In the genomic region with DNA sequence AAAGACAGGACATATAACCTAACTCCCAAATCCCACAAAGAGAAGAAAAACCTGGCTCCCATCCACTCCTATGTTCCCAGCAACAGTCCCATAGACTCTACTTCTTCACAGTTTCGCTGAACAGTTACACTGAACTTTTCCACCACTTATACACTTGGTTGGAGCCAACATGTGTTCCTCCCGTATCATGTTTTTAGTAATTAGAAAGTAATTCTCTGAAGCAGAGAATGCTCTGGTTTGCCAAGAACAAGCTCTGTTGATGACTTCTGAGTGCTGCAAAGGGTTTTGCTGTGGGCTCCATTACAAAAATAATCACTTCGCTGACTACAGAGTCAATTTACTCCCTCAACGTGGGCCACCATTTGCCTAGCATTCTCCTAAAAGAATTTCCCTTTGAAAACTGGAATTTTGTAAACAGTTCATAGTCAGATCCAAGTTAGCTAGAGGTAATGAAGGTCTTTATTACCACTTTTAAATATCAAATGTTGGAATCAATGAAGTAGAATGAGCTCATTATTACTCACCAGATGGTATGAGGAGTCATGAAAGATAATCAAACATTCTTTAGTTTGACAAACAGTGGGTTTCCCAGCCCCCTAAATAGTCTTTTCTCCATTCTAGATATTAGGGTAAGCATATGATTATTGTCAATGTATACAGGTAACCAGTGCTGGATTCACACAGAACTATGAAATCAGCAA, we compare ENCODE assay signal across 16 cellular contexts.
DNase-seq lines count a peak whose midpoint lies in the region; ATAC-seq, FAIRE-seq and TF ChIP-seq lines count a peak whose summit lies in the region.
"Had no signal": no experiment of that assay in that cellular context is flagged by ENCODE, and none has a peak within 500 bp of the region (broad histone marks: within the 10 kb centered on the region; RNA-seq: fewer than 3 reads in every experiment).

No MANE protein-coding gene starts in this region.

- H3K9me3 ChIP-seq in keratinocyte (ENCODE audit: control insufficient read depth, low read depth, low read length), result no peaks in the 10 kb centered on the region
- H3K9me3 ChIP-seq: esophagus muscularis mucosa, vagina had no signal

- no peaks in the 10 kb centered on the region for H3K79me2 ChIP-seq in keratinocyte (ENCODE audit: control insufficient read depth, insufficient read depth, low read length)

- H3K27ac Mint-ChIP-seq in HFFc6, result peak overlapping the region; percentile 92
- H3K27ac Mint-ChIP-seq: B cell; progenitor cell of endocrine pancreas; stimulated activated naive CD8-positive, alpha-beta T cell treated with anti-CD3 and anti-CD28 coated beads, Interleukin-15, Interleukin-2, amounts not matched to agents 100 ng/mL and 50 ng/mL, for 24 hours had no signal

- no peak overlapping the region for H2AFZ ChIP-seq in keratinocyte (ENCODE audit: control insufficient read depth, low read length)

- no peaks in the 10 kb centered on the region for H3K9me1 ChIP-seq in keratinocyte (ENCODE audit: control insufficient read depth, extremely low read depth, insufficient read depth, low read length)

- DNase-seq in AG08395 (ENCODE audit: low spot score) (peak; percentile 14), HFFc6 (peak; percentile 43), brain microvascular endothelial cell (no peak), keratinocyte (ENCODE audit: low read depth, low spot score) (no peak)
- DNase-seq: activated naive CD4-positive, alpha-beta T cell; naive B cell; NCI-H2029 had no signal

- H3K27me3 ChIP-seq in brain microvascular endothelial cell (replicated peaks) (no peaks in the 10 kb centered on the region), keratinocyte (ENCODE audit: control insufficient read depth, extremely low read depth, insufficient read depth, low read length) (no peaks in the 10 kb centered on the region)
- H3K27me3 ChIP-seq: esophagus muscularis mucosa, vagina had no signal

- peak overlapping the region; percentile 29 for H3K4me2 ChIP-seq in keratinocyte (ENCODE audit: control insufficient read depth, extremely low read depth, insufficient read depth, low read depth, low read length)

- no peaks in the 10 kb centered on the region for H3K27me3 Mint-ChIP-seq in HFFc6 (ENCODE audit: insufficient read depth)

- H3K27ac ChIP-seq in brain microvascular endothelial cell (peak overlapping the region; percentile 59), keratinocyte (ENCODE audit: control insufficient read depth, insufficient read depth, low read length) (peak overlapping the region; percentile 24)
- H3K27ac ChIP-seq: vagina had no signal

- H3K9me3 Mint-ChIP-seq in HFFc6, result no peaks in the 10 kb centered on the region
- H3K9me3 Mint-ChIP-seq: stimulated activated naive CD8-positive, alpha-beta T cell treated with anti-CD3 and anti-CD28 coated beads, Interleukin-15, Interleukin-2, amounts not matched to agents 100 ng/mL and 50 ng/mL, for 24 hours had no signal

- peaks cover 30% of the 10 kb centered on the region for H3K36me3 Mint-ChIP-seq in HFFc6 (ENCODE audit: low read depth)
- H3K36me3 Mint-ChIP-seq: naive B cell had no signal

- H3K9ac ChIP-seq in keratinocyte (ENCODE audit: control insufficient read depth, extremely low read depth, insufficient read depth, low read length), result no peak overlapping the region

- H3K4me1 Mint-ChIP-seq in HFFc6 (ENCODE audit: low read depth), result peaks cover 82% of the 10 kb centered on the region
- H3K4me1 Mint-ChIP-seq: B cell, naive B cell had no signal

- H3K4me3 Mint-ChIP-seq in HFFc6, result peak overlapping the region; percentile 38; the same call in 1 of the 2 replicates
- H3K4me3 Mint-ChIP-seq: B cell; naive B cell; stimulated activated naive CD8-positive, alpha-beta T cell treated with anti-CD3 and anti-CD28 coated beads, Interleukin-15, Interleukin-2, amounts not matched to agents 100 ng/mL and 50 ng/mL, for 24 hours had no signal

- dilution Hi-C loops in keratinocyte (cut with MboI; ENCODE audit: extremely low pct_ligation_motif_present, low sequenced_read_pairs), result no loop called here

- H3K4me3 ChIP-seq in brain microvascular endothelial cell (ENCODE audit: low read depth, low read length) (no peak overlapping the region), keratinocyte (ENCODE audit: control insufficient read depth in 2 of 3, extremely low read depth in 1 of 3, insufficient read depth in 2 of 3, low read depth in 1 of 3, low read length in 3 of 3) (no peak overlapping the region)
- H3K4me3 ChIP-seq: esophagus muscularis mucosa, vagina had no signal

- in situ Hi-C loops in brain microvascular endothelial cell (cut with HindIII; ENCODE audit: low pct_ligation_motif_present, low sequenced_read_pairs), result no loop called here

- no peak for ATAC-seq in activated CD4-positive, CD25-positive, alpha-beta regulatory T cell treated with anti-CD3 and anti-CD28 coated beads, Interleukin-2, amount 50 U/mL, for 24 hours
- no peak for ATAC-seq in HG03095 (IDR thresholded peaks at IDR 0.05; ENCODE audit: unreplicated experiment)
- ATAC-seq in HG03135 (IDR thresholded peaks at IDR 0.05; ENCODE audit: unreplicated experiment), result no peak
- no peak for ATAC-seq in GM21515 (IDR thresholded peaks at IDR 0.05; ENCODE audit: unreplicated experiment)

- TF ChIP-seq CTCF in HFFc6 (IDR thresholded peaks at IDR 0.05) (no peak), brain microvascular endothelial cell (IDR thresholded peaks at IDR 0.05; ENCODE audit: low read depth, low read length, missing control alignments) (no peak), keratinocyte (optimal IDR thresholded peaks at IDR 0.05 in 1 of 3, IDR thresholded peaks at IDR 0.05 in 1 of 3, conservative IDR thresholded peaks at IDR 0.05 in 1 of 3; ENCODE audit: extremely low read depth in 1 of 3, insufficient read depth in 2 of 3, low read length in 3 of 3) (no peak)

- H3K36me3 ChIP-seq in brain microvascular endothelial cell (replicated peaks) (no peaks in the 10 kb centered on the region), keratinocyte (ENCODE audit: control insufficient read depth in 2 of 2, extremely low read depth in 1 of 2, insufficient read depth in 2 of 2, low read length in 2 of 2) (no peaks in the 10 kb centered on the region)
- H3K36me3 ChIP-seq: esophagus muscularis mucosa, vagina had no signal

- H3K4me1 ChIP-seq in keratinocyte (ENCODE audit: control insufficient read depth, extremely low read depth, insufficient read depth, low read length), result peaks cover 55% of the 10 kb centered on the region

- no peaks in the 10 kb centered on the region for H4K20me1 ChIP-seq in keratinocyte (ENCODE audit: control insufficient read depth, extremely low read depth, insufficient read depth, low read length)

- FAIRE-seq in keratinocyte (lab: Jason Lieb, UNC), result no peak

Comparison
In these comparisons a context has a peak if more than half of its experiments do, and no peak if none do; other contexts are left out.
1. DNase-seq: peak in AG08395 (single experiment) and HFFc6 (single experiment); none in brain microvascular endothelial cell (single experiment) and keratinocyte (single experiment).